Comparison of ENCODE assay signal across 28 cellular contexts in genomic region chr10:110524864-110525242, GRCh38. TPM values are rescaled to one million over a fixed set of nuclear protein-coding genes. Genes with fewer than 3 reads are reported as not detected.
DNase-seq lines count a peak whose midpoint lies in the region; ATAC-seq, FAIRE-seq and TF ChIP-seq lines count a peak whose summit lies in the region.
"Had no signal": no experiment of that assay in that cellular context is flagged by ENCODE, and none has a peak within 500 bp of the region (broad histone marks: within the 10 kb centered on the region; RNA-seq: fewer than 3 reads in every experiment).

No MANE protein-coding gene starts in this region.

- no peak overlapping the region for H2BK5ac ChIP-seq in mesenchymal stem cell (ENCODE audit: low read depth, low read length, poor library complexity, severe bottlenecking)

- no peak overlapping the region for H3K27ac ChIP-seq in astrocyte (ENCODE audit: low read depth, low read length)
- H3K27ac ChIP-seq in mesenchymal stem cell (ENCODE audit: low read length, poor library complexity, severe bottlenecking) = no peak overlapping the region
- H3K27ac ChIP-seq in kidney (ENCODE audit: low read depth in 2 of 2, low read length in 2 of 2) = no peak overlapping the region
- H3K27ac ChIP-seq: neutrophil, SK-N-MC, upper lobe of right lung had no signal

- intact Hi-C loops in sciatic nerve (cut with DNase I) (no loop called here), kidney (cut with DNase I) (no loop called here)

- H3K14ac ChIP-seq in mesenchymal stem cell (ENCODE audit: low read length in 2 of 2) = no peak overlapping the region

- no peak overlapping the region for H3K23ac ChIP-seq in mesenchymal stem cell (ENCODE audit: low read length in 2 of 2)

- no peak overlapping the region for H3K4me3 Mint-ChIP-seq in activated T-cell treated with anti-CD3 and anti-CD28 coated beads, Interleukin-2, amount 50 U/mL, for 72 hours
- H3K4me3 Mint-ChIP-seq in astrocyte (ENCODE audit: unreplicated experiment) = no peak overlapping the region
- H3K4me3 Mint-ChIP-seq: activated T-cell treated with anti-CD3 and anti-CD28 coated beads, Interleukin-2, amount 50 U/mL, for 24 hours; dendritic cell treated with granulocyte-macrophage colony-stimulating factor and Interleukin-4, amounts not matched to agents 40 ng/mL and 50 ng/mL, for 4 days; GM23338; T-helper 2 cell treated with Interferon-gamma antibody and Interleukin-4, amounts not matched to agents 5 μg/mL and 100 μg/mL, for 36 hours had no signal

- H4K91ac ChIP-seq in mesenchymal stem cell (ENCODE audit: low read length) = no peak overlapping the region

- no peak overlapping the region for H2AK5ac ChIP-seq in mesenchymal stem cell (ENCODE audit: low read length, severe bottlenecking)

- no peaks in the 10 kb centered on the region for H3K9me3 Mint-ChIP-seq in activated T-cell treated with anti-CD3 and anti-CD28 coated beads, Interleukin-2, amount 50 U/mL, for 72 hours
- no peaks in the 10 kb centered on the region for H3K9me3 Mint-ChIP-seq in astrocyte (ENCODE audit: unreplicated experiment)
- H3K9me3 Mint-ChIP-seq: activated T-cell treated with anti-CD3 and anti-CD28 coated beads, Interleukin-2, amount 50 U/mL, for 24 hours; dendritic cell treated with granulocyte-macrophage colony-stimulating factor and Interleukin-4, amounts not matched to agents 40 ng/mL and 50 ng/mL, for 4 days; GM23338; T-helper 2 cell treated with Interferon-gamma antibody and Interleukin-4, amounts not matched to agents 5 μg/mL and 100 μg/mL, for 36 hours had no signal

- peaks cover 1% of the 10 kb centered on the region for H3K79me1 ChIP-seq in mesenchymal stem cell (replicated peaks; ENCODE audit: low read length, poor library complexity, severe bottlenecking)

- DNase-seq in activated T-cell treated with anti-CD3 and anti-CD28 coated beads, Interleukin-2, amount 50 U/mL, for 72 hours = no peak
- DNase-seq in activated T-cell treated with anti-CD3 and anti-CD28 coated beads, Interleukin-2, amount 50 U/mL, for 1 hour = no peak
- DNase-seq in OCI-M1 (lab: John Stamatoyannopoulos, UW) = peak; percentile 27
- no peak for DNase-seq in astrocyte (ENCODE audit: low read depth)
- peak; percentile 28 for DNase-seq in sciatic nerve (ENCODE audit: low spot score)
- DNase-seq in NCI-H1694 treated with DMSO at 0.1 percent for 48 hours (lab: John Stamatoyannopoulos, UW) = no peak
- no peak for DNase-seq in mesenchymal stem cell
- no peak for DNase-seq in kidney
- DNase-seq: activated naive CD4-positive, alpha-beta T cell treated with Interleukin-2 at 50 U/mL for 16 hours; activated T-cell treated with anti-CD3 and anti-CD28 coated beads, Interleukin-2, amount 50 U/mL, for 24 hours; BE2C; GDM1; Karpas-422; kidney glomerular epithelial cell; NCI-H1694; NCI-H2171; NCI-H510A treated with DMSO at 0.1 percent for 48 hours; small intestine; stimulated activated CD4-positive, alpha-beta T cell treated with anti-CD3 and anti-CD28 coated beads, Interleukin-1b, Interleukin-23, amount 100 ng/mL, for 48 hours; upper lobe of right lung had no signal

- H3K27me3 Mint-ChIP-seq in activated T-cell treated with anti-CD3 and anti-CD28 coated beads, Interleukin-2, amount 50 U/mL, for 72 hours (ENCODE audit: low read depth) = no peaks in the 10 kb centered on the region
- no peaks in the 10 kb centered on the region for H3K27me3 Mint-ChIP-seq in astrocyte (ENCODE audit: low read depth, unreplicated experiment)
- H3K27me3 Mint-ChIP-seq: activated T-cell treated with anti-CD3 and anti-CD28 coated beads, Interleukin-2, amount 50 U/mL, for 24 hours had no signal

- H3K27ac Mint-ChIP-seq in activated T-cell treated with anti-CD3 and anti-CD28 coated beads, Interleukin-2, amount 50 U/mL, for 72 hours = peak overlapping the region; percentile 8
- H3K27ac Mint-ChIP-seq in astrocyte (ENCODE audit: unreplicated experiment) = peak overlapping the region; percentile 82
- H3K27ac Mint-ChIP-seq: activated T-cell treated with anti-CD3 and anti-CD28 coated beads, Interleukin-2, amount 50 U/mL, for 24 hours; dendritic cell treated with granulocyte-macrophage colony-stimulating factor and Interleukin-4, amounts not matched to agents 40 ng/mL and 50 ng/mL, for 4 days; GM23338; T-helper 2 cell treated with Interferon-gamma antibody and Interleukin-4, amounts not matched to agents 5 μg/mL and 100 μg/mL, for 36 hours had no signal

- peaks cover 78% of the 10 kb centered on the region for H3K4me1 Mint-ChIP-seq in activated T-cell treated with anti-CD3 and anti-CD28 coated beads, Interleukin-2, amount 50 U/mL, for 72 hours (ENCODE audit: low read depth)
- H3K4me1 Mint-ChIP-seq in astrocyte (ENCODE audit: low read depth, unreplicated experiment) = peaks cover 45% of the 10 kb centered on the region

- H3K79me2 ChIP-seq in astrocyte (ENCODE audit: insufficient read depth, low read length) = no peaks in the 10 kb centered on the region

- H4K20me1 ChIP-seq in astrocyte (ENCODE audit: insufficient read depth, low read length) = peaks cover 9% of the 10 kb centered on the region

- no peak for ATAC-seq in activated T-cell treated with anti-CD3 and anti-CD28 coated beads, Interleukin-2, amount 50 U/mL, for 72 hours (replicated peaks in 1 of 2)
- no peak for ATAC-seq in sciatic nerve
- ATAC-seq: GM23338, upper lobe of right lung had no signal

- WGBS in mesenchymal stem cell = no CpG with 5 or more reads among the region's 2 CpGs

- no peak overlapping the region for H3K4me2 ChIP-seq in astrocyte (ENCODE audit: low read length)
- H3K4me2 ChIP-seq in mesenchymal stem cell (ENCODE audit: low read length, poor library complexity, severe bottlenecking) = no peak overlapping the region
- H3K4me2 ChIP-seq: GM23338 had no signal

- H3K18ac ChIP-seq in mesenchymal stem cell (ENCODE audit: low read depth in 1 of 2, low read length in 2 of 2) = no peak overlapping the region

- H3K9me3 ChIP-seq in astrocyte (ENCODE audit: insufficient read depth, low read depth, low read length) (no peaks in the 10 kb centered on the region), mesenchymal stem cell (ENCODE audit: control insufficient read depth, low read length) (no peaks in the 10 kb centered on the region), kidney (ENCODE audit: control insufficient read depth in 1 of 2, low read length in 2 of 2) (no peaks in the 10 kb centered on the region)
- H3K9me3 ChIP-seq: BE2C, neutrophil, upper lobe of right lung had no signal

- no peaks in the 10 kb centered on the region for H3K36me3 ChIP-seq in astrocyte (ENCODE audit: insufficient read depth, low read length)
- H3K36me3 ChIP-seq in mesenchymal stem cell (ENCODE audit: control insufficient read depth in 1 of 2, insufficient read depth in 2 of 2, low read depth in 1 of 2, low read length in 2 of 2) = peaks cover 0 to 21% of the 10 kb centered on the region in 2 experiments
- no peaks in the 10 kb centered on the region for H3K36me3 ChIP-seq in kidney (ENCODE audit: control insufficient read depth in 1 of 2, insufficient read depth in 2 of 2, low read length in 2 of 2)
- H3K36me3 ChIP-seq: BE2C, neutrophil, upper lobe of right lung had no signal

- no peak overlapping the region for H2AFZ ChIP-seq in astrocyte (ENCODE audit: low read depth, low read length)
- no peak overlapping the region for H2AFZ ChIP-seq in mesenchymal stem cell (ENCODE audit: low read depth, low read length)
- H2AFZ ChIP-seq: GM23338 had no signal

- H3K36me3 Mint-ChIP-seq in activated T-cell treated with anti-CD3 and anti-CD28 coated beads, Interleukin-2, amount 50 U/mL, for 72 hours (ENCODE audit: insufficient read depth in 2 of 2) = peaks cover 6 to 11% of the 10 kb centered on the region in 2 donors
- peaks cover 8% of the 10 kb centered on the region for H3K36me3 Mint-ChIP-seq in astrocyte (ENCODE audit: low read depth, unreplicated experiment)

- H2BK120ac ChIP-seq in mesenchymal stem cell (ENCODE audit: low read depth, low read length) = no peak overlapping the region

- no peak overlapping the region for H4K8ac ChIP-seq in mesenchymal stem cell (ENCODE audit: low read length)

- H3K9ac ChIP-seq in astrocyte (ENCODE audit: low read length) (no peak overlapping the region), mesenchymal stem cell (ENCODE audit: low read length) (no peak overlapping the region), kidney (ENCODE audit: low read length in 2 of 2) (no peak overlapping the region)

- H2BK15ac ChIP-seq in mesenchymal stem cell (ENCODE audit: low read depth, poor library complexity, severe bottlenecking) = no peak overlapping the region

- H3K4me1 ChIP-seq in astrocyte (ENCODE audit: insufficient read depth, low read length) (peaks cover 48% of the 10 kb centered on the region), mesenchymal stem cell (ENCODE audit: control insufficient read depth, insufficient read depth, low read depth, low read length) (peaks cover 16% of the 10 kb centered on the region), kidney (ENCODE audit: control insufficient read depth in 1 of 2, insufficient read depth in 1 of 2, low read depth in 1 of 2, low read length in 2 of 2) (peaks cover 0 to 3% of the 10 kb centered on the region in 2 donors)
- H3K4me1 ChIP-seq: BE2C, upper lobe of right lung had no signal

- H2BK12ac ChIP-seq in mesenchymal stem cell (ENCODE audit: low read length in 2 of 2) = no peak overlapping the region

- no peak for FAIRE-seq in astrocyte (lab: Jason Lieb, UNC)
- no peak for FAIRE-seq in kidney (lab: Jason Lieb, UNC)
- FAIRE-seq: endometrium, HTR-8/SVneo, small intestine had no signal

- H3K4me3 ChIP-seq in astrocyte (ENCODE audit: insufficient read depth, low read depth, low read length) (no peak overlapping the region), mesenchymal stem cell (ENCODE audit: insufficient read depth in 1 of 2, low read depth in 1 of 2, low read length in 2 of 2) (no peak overlapping the region), kidney (ENCODE audit: low read length in 2 of 2) (no peak overlapping the region)
- H3K4me3 ChIP-seq: GM23338, lung, SK-N-MC, upper lobe of right lung had no signal

- no peaks in the 10 kb centered on the region for H3K27me3 ChIP-seq in astrocyte (ENCODE audit: insufficient read depth, low read length)
- no peaks in the 10 kb centered on the region for H3K27me3 ChIP-seq in mesenchymal stem cell (ENCODE audit: control insufficient read depth in 1 of 2, insufficient read depth in 1 of 2, low read length in 2 of 2)
- H3K27me3 ChIP-seq: BE2C, upper lobe of right lung had no signal

- no peak overlapping the region for H3K4ac ChIP-seq in mesenchymal stem cell (ENCODE audit: low read depth in 1 of 2, low read length in 2 of 2)

- TF ChIP-seq CTCF in astrocyte (IDR thresholded peaks at IDR 0.05; ENCODE audit: insufficient read depth, low read depth, low read length) (no peak), kidney (IDR thresholded peaks at IDR 0.05; ENCODE audit: borderline replicate concordance, extremely low read depth, insufficient read depth) (no peak)

RNA-seq across cellular contexts. Expression of gene DUSP5, which starts 27.1 kb away (rescaled TPM):
- total RNA-seq in activated T-cell treated with anti-CD3 and anti-CD28 coated beads, Interleukin-2, amount 50 U/mL, for 72 hours = 100 to 1,000 TPM; 122 to 242 TPM
- total RNA-seq in astrocyte = 35.0 and 36.4 TPM in 2 replicates
- 53.5 TPM for total RNA-seq in sciatic nerve
- polyA plus RNA-seq in mesenchymal stem cell (2013, experiment 1 of 2) = 4.4 TPM
- 4.4 TPM for polyA plus RNA-seq in mesenchymal stem cell (2013, experiment 2 of 2)
- total RNA-seq in kidney = 23.7 TPM
- 9.0 TPM for polyA plus RNA-seq in kidney (ENCODE audit: insufficient read depth, low read depth, low replicate concordance)

RNA-seq across cellular contexts. Expression of gene SMC3, which starts 42.6 kb away (rescaled TPM):
- 10 to 100 TPM; 79.7 to 85.6 TPM for total RNA-seq in activated T-cell treated with anti-CD3 and anti-CD28 coated beads, Interleukin-2, amount 50 U/mL, for 72 hours
- total RNA-seq in astrocyte (24.8 and 27.2 TPM in 2 replicates), sciatic nerve (48.6 TPM), kidney (29.6 TPM)
- polyA plus RNA-seq in mesenchymal stem cell (2013, experiment 1 of 2) = 19.1 TPM
- polyA plus RNA-seq in mesenchymal stem cell (2013, experiment 2 of 2) = 19.0 TPM
- polyA plus RNA-seq in kidney (ENCODE audit: insufficient read depth, low read depth, low replicate concordance) = 13.9 TPM

Comparison
In these comparisons a context has a peak if more than half of its experiments do, and no peak if none do; other contexts are left out.
1. DNase-seq: peak in OCI-M1 (single experiment) and sciatic nerve (single experiment); none in activated T-cell treated with anti-CD3 and anti-CD28 coated beads, Interleukin-2, amount 50 U/mL, for 72 hours (0 of 2), activated T-cell treated with anti-CD3 and anti-CD28 coated beads, Interleukin-2, amount 50 U/mL, for 1 hour (single experiment), astrocyte (single experiment), NCI-H1694 treated with DMSO at 0.1 percent for 48 hours (single experiment), mesenchymal stem cell (single experiment) and kidney (single experiment).